ENCODE assay signal across 2 cellular contexts in the genomic region with DNA sequence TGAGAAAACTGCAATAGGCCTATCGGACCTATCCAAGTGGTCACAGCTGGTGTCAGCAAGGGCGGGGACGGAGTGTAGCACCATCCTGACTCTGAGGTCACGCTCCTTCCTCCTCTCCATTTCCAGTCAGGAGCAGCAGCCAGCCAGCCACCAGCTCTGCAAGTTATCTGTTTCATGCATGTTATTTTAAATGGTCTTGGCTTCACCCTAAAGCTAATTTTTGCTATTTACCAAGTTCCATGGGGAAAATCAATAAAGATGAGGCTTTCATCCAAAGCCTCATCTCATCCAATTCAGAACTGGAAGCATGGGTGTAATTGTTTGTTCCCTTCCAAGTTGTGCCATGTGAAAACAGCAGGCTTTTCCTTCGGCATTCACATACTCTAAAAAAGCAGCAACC.
TF ChIP-seq lines count a peak whose summit lies in the region.

No MANE protein-coding gene starts in this region.

TF ChIP-seq in liver, 16 proteins besides CTCF, POLR2A, EP300 and RAD21:
- TF ChIP-seq, protein P1, sequence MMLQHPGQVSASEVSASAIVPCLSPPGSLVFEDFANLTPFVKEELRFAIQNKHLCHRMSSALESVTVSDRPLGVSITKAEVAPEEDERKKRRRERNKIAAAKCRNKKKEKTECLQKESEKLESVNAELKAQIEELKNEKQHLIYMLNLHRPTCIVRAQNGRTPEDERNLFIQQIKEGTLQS (IDR thresholded peaks at IDR 0.05), result no peak
- TF ChIP-seq HNF4G (IDR thresholded peaks at IDR 0.05) (no peak), RXRA (IDR thresholded peaks at IDR 0.05) (peak; percentile 80 to 83), EGR1 (IDR thresholded peaks at IDR 0.05; ENCODE audit: low read depth in 2 of 2) (no peak), ZBTB33 (IDR thresholded peaks at IDR 0.05) (peak; percentile 41), SP1 (IDR thresholded peaks at IDR 0.05) (peak; percentile 67), GABPA (IDR thresholded peaks at IDR 0.05 in 1 of 2, conservative IDR thresholded peaks at IDR 0.05 in 1 of 2) (no peak), HNF4A (conservative IDR thresholded peaks at IDR 0.05) (peak; percentile 58 to 69), FOXA2 (IDR thresholded peaks at IDR 0.05) (peak; percentile 77), FOXA1 (IDR thresholded peaks at IDR 0.05) (no peak), JUND (IDR thresholded peaks at IDR 0.05) (peak in 1 of 2 donors; percentile 28), MAX (IDR thresholded peaks at IDR 0.05) (peak; percentile 56), YY1 (IDR thresholded peaks at IDR 0.05) (peak; percentile 68), TAF1 (conservative IDR thresholded peaks at IDR 0.05) (no peak), NR2F2 (IDR thresholded peaks at IDR 0.05) (peak; percentile 64), REST (IDR thresholded peaks at IDR 0.05) (peak; percentile 23)

TF ChIP-seq in HepG2, 621 proteins besides CTCF, POLR2A, EP300 and RAD21:
- TF ChIP-seq EEA1 (CRISPR knock-in tag; IDR thresholded peaks at IDR 0.05; ENCODE audit: borderline replicate concordance) (no peak), SIN3A (IDR thresholded peaks at IDR 0.05; ENCODE audit: borderline replicate concordance, low read depth, low read length) (no peak), RFX1 (IDR thresholded peaks at IDR 0.05) (no peak), GABPA (IDR thresholded peaks at IDR 0.05; ENCODE audit: low read depth, low read length) (no peak), GABPA (CRISPR knock-in tag; IDR thresholded peaks at IDR 0.05; ENCODE audit: low read depth) (no peak), MEF2D (CRISPR knock-in tag; IDR thresholded peaks at IDR 0.05) (no peak), ATF1 (CRISPR knock-in tag; IDR thresholded peaks at IDR 0.05) (no peak), ZNF460 (CRISPR knock-in tag; IDR thresholded peaks at IDR 0.05; ENCODE audit: borderline replicate concordance) (no peak), ZNF598 (CRISPR knock-in tag; IDR thresholded peaks at IDR 0.05; ENCODE audit: borderline replicate concordance) (no peak), PRPF4 (IDR thresholded peaks at IDR 0.05; ENCODE audit: low read depth, low read length, poor library complexity, severe bottlenecking) (no peak), YEATS4 (CRISPR knock-in tag; IDR thresholded peaks at IDR 0.05; ENCODE audit: borderline replicate concordance) (no peak), ZSCAN31 (CRISPR knock-in tag; IDR thresholded peaks at IDR 0.05; ENCODE audit: low read depth) (no peak), ZNF558 (CRISPR knock-in tag; IDR thresholded peaks at IDR 0.05; ENCODE audit: borderline replicate concordance) (no peak)
- TF ChIP-seq, protein P2, sequence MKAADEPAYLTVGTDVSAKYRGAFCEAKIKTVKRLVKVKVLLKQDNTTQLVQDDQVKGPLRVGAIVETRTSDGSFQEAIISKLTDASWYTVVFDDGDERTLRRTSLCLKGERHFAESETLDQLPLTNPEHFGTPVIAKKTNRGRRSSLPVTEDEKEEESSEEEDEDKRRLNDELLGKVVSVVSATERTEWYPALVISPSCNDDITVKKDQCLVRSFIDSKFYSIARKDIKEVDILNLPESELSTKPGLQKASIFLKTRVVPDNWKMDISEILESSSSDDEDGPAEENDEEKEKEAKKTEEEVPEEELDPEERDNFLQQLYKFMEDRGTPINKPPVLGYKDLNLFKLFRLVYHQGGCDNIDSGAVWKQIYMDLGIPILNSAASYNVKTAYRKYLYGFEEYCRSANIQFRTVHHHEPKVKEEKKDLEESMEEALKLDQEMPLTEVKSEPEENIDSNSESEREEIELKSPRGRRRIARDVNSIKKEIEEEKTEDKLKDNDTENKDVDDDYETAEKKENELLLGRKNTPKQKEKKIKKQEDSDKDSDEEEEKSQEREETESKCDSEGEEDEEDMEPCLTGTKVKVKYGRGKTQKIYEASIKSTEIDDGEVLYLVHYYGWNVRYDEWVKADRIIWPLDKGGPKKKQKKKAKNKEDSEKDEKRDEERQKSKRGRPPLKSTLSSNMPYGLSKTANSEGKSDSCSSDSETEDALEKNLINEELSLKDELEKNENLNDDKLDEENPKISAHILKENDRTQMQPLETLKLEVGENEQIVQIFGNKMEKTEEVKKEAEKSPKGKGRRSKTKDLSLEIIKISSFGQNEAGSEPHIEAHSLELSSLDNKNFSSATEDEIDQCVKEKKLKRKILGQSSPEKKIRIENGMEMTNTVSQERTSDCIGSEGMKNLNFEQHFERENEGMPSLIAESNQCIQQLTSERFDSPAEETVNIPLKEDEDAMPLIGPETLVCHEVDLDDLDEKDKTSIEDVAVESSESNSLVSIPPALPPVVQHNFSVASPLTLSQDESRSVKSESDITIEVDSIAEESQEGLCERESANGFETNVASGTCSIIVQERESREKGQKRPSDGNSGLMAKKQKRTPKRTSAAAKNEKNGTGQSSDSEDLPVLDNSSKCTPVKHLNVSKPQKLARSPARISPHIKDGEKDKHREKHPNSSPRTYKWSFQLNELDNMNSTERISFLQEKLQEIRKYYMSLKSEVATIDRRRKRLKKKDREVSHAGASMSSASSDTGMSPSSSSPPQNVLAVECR (CRISPR knock-in tag; IDR thresholded peaks at IDR 0.05; ENCODE audit: borderline replicate concordance), result no peak
